1 cellular context compared by ENCODE assay signal in the genomic region with DNA sequence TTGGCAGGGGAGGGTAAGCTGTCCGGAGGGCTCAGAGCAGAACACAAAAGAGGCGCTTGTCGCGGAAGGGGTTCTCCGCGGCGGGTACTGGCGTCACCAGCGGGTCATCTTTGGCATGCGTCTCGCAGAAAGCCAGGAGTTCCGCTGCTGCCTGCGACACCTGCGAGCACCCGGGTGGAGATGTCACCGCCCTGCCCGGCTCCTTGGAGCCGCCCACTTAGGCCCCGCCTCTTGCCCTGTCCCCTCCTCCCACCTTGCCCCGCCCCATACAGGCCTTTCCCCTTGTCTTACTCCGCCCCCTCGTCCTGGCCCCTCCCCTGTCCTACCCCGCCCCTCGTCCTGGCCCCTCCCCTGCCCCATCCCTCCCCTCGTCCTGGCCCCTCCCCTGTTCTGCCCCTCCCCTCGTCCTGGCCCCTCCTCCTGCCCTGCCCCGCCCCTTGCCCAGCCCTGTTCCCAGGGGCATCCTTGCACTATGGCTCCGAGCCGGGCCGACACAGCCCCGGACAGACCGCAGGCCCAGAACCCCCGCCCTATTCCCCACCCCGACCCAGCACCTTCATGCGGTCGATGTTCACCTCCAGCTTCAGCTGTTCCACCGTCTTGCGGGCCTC.
TF ChIP-seq lines count a peak whose summit lies in the region.

No MANE protein-coding gene starts in this region.

TF ChIP-seq in HEK293, 187 proteins besides CTCF, POLR2A, EP300 and RAD21 (continued from another document):
- TF ChIP-seq, protein P1, sequence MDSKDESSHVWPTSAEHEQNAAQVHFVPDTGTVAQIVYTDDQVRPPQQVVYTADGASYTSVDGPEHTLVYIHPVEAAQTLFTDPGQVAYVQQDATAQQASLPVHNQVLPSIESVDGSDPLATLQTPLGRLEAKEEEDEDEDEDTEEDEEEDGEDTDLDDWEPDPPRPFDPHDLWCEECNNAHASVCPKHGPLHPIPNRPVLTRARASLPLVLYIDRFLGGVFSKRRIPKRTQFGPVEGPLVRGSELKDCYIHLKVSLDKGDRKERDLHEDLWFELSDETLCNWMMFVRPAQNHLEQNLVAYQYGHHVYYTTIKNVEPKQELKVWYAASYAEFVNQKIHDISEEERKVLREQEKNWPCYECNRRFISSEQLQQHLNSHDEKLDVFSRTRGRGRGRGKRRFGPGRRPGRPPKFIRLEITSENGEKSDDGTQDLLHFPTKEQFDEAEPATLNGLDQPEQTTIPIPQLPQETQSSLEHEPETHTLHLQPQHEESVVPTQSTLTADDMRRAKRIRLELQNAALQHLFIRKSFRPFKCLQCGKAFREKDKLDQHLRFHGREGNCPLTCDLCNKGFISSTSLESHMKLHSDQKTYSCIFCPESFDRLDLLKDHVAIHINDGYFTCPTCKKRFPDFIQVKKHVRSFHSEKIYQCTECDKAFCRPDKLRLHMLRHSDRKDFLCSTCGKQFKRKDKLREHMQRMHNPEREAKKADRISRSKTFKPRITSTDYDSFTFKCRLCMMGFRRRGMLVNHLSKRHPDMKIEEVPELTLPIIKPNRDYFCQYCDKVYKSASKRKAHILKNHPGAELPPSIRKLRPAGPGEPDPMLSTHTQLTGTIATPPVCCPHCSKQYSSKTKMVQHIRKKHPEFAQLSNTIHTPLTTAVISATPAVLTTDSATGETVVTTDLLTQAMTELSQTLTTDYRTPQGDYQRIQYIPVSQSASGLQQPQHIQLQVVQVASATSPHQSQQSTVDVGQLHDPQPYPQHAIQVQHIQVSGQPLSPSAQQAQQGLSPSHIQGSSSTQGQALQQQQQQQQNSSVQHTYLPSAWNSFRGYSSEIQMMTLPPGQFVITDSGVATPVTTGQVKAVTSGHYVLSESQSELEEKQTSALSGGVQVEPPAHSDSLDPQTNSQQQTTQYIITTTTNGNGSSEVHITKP (tag by site-specific recombination; IDR thresholded peaks at IDR 0.05) = peak; percentile 84
- TF ChIP-seq SP3 (tag by site-specific recombination; IDR thresholded peaks at IDR 0.05) (peak; percentile 90), ZNF10 (tag by site-specific recombination; IDR thresholded peaks at IDR 0.05) (no peak), ZNF830 (tag by site-specific recombination; IDR thresholded peaks at IDR 0.05; ENCODE audit: low read depth) (no peak), ZNF660 (tag by site-specific recombination; IDR thresholded peaks at IDR 0.05) (peak; percentile 22; the same call in 1 of the 2 replicates), ZNF626 (tag by site-specific recombination; IDR thresholded peaks at IDR 0.05) (no peak), KLF16 (tag by site-specific recombination; IDR thresholded peaks at IDR 0.05) (no peak), ZNF350 (tag by site-specific recombination; IDR thresholded peaks at IDR 0.05) (no peak), SP2 (tag by site-specific recombination; IDR thresholded peaks at IDR 0.05) (peak; percentile 80), GLIS1 (tag by site-specific recombination; IDR thresholded peaks at IDR 0.05) (peak; percentile 71), ZNF202 (tag by site-specific recombination; IDR thresholded peaks at IDR 0.05; ENCODE audit: borderline replicate concordance) (no peak), KLF1 (tag by site-specific recombination; IDR thresholded peaks at IDR 0.05) (peak; percentile 47), ZIC2 (tag by site-specific recombination; IDR thresholded peaks at IDR 0.05) (no peak), ZNF16 (tag by site-specific recombination; IDR thresholded peaks at IDR 0.05; ENCODE audit: low read depth) (no peak), ZBTB48 (tag by site-specific recombination; IDR thresholded peaks at IDR 0.05) (no peak), ZNF302 (tag by site-specific recombination; IDR thresholded peaks at IDR 0.05; ENCODE audit: low read depth) (no peak), IKZF3 (tag by site-specific recombination; IDR thresholded peaks at IDR 0.05) (no peak), ZXDB (tag by site-specific recombination; IDR thresholded peaks at IDR 0.05) (peak; percentile 86), ZBTB20 (tag by site-specific recombination; IDR thresholded peaks at IDR 0.05) (peak; percentile 27; the same call in 1 of the 2 replicates), KLF8 (tag by site-specific recombination; IDR thresholded peaks at IDR 0.05) (peak; percentile 66), OSR2 (tag by site-specific recombination; IDR thresholded peaks at IDR 0.05) (0 out of 2 replicates have a peak, but pooled peaks have one; percentile 6), KLF9 (tag by site-specific recombination; IDR thresholded peaks at IDR 0.05; ENCODE audit: low read depth) (peak; percentile 80)
- TF ChIP-seq, protein P2, sequence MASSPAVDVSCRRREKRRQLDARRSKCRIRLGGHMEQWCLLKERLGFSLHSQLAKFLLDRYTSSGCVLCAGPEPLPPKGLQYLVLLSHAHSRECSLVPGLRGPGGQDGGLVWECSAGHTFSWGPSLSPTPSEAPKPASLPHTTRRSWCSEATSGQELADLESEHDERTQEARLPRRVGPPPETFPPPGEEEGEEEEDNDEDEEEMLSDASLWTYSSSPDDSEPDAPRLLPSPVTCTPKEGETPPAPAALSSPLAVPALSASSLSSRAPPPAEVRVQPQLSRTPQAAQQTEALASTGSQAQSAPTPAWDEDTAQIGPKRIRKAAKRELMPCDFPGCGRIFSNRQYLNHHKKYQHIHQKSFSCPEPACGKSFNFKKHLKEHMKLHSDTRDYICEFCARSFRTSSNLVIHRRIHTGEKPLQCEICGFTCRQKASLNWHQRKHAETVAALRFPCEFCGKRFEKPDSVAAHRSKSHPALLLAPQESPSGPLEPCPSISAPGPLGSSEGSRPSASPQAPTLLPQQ (tag by site-specific recombination; IDR thresholded peaks at IDR 0.05) = peak; percentile 15; the same call in 1 of the 2 replicates
- TF ChIP-seq, protein P3, sequence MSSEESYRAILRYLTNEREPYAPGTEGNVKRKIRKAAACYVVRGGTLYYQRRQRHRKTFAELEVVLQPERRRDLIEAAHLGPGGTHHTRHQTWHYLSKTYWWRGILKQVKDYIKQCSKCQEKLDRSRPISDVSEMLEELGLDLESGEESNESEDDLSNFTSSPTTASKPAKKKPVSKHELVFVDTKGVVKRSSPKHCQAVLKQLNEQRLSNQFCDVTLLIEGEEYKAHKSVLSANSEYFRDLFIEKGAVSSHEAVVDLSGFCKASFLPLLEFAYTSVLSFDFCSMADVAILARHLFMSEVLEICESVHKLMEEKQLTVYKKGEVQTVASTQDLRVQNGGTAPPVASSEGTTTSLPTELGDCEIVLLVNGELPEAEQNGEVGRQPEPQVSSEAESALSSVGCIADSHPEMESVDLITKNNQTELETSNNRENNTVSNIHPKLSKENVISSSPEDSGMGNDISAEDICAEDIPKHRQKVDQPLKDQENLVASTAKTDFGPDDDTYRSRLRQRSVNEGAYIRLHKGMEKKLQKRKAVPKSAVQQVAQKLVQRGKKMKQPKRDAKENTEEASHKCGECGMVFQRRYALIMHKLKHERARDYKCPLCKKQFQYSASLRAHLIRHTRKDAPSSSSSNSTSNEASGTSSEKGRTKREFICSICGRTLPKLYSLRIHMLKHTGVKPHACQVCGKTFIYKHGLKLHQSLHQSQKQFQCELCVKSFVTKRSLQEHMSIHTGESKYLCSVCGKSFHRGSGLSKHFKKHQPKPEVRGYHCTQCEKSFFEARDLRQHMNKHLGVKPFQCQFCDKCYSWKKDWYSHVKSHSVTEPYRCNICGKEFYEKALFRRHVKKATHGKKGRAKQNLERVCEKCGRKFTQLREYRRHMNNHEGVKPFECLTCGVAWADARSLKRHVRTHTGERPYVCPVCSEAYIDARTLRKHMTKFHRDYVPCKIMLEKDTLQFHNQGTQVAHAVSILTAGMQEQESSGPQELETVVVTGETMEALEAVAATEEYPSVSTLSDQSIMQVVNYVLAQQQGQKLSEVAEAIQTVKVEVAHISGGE (tag by site-specific recombination; conservative IDR thresholded peaks at IDR 0.05; ENCODE audit: low read depth) = no peak
- TF ChIP-seq, protein P4, sequence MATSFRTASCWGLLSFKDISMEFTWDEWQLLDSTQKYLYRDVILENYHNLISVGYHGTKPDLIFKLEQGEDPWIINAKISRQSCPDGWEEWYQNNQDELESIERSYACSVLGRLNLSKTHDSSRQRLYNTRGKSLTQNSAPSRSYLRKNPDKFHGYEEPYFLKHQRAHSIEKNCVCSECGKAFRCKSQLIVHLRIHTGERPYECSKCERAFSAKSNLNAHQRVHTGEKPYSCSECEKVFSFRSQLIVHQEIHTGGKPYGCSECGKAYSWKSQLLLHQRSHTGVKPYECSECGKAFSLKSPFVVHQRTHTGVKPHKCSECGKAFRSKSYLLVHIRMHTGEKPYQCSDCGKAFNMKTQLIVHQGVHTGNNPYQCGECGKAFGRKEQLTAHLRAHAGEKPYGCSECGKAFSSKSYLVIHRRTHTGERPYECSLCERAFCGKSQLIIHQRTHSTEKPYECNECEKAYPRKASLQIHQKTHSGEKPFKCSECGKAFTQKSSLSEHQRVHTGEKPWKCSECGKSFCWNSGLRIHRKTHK (tag by site-specific recombination; IDR thresholded peaks at IDR 0.05) = no peak
